Comparison of ENCODE assay signal across 15 cellular contexts in the genomic region with DNA sequence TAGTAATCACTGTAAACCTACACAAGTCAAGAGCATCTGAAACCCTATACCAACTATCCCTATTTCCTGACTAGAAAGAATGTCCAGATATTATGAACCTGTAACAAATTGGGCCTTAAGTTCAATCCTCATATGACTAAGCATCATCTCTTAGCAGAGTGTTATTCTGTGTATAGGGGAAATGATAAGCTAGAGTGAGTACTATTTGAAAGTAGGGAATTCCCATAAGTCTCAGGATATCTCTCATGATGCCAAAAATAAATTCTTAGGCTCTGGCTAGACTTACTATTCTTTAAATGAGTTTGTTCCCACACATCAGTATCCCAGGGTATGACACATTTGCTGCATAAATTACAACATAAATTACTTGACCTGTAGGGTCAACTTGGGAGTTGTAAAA. TPM values are rescaled to one million over a fixed set of nuclear protein-coding genes. Genes with fewer than 3 reads are reported as not detected.
DNase-seq lines count a peak whose midpoint lies in the region; ATAC-seq and TF ChIP-seq lines count a peak whose summit lies in the region.
"Had no signal": no experiment of that assay in that cellular context is flagged by ENCODE, and none has a peak within 500 bp of the region (broad histone marks: within the 10 kb centered on the region; RNA-seq: fewer than 3 reads in every experiment).

No MANE protein-coding gene starts in this region.

- H2BK15ac ChIP-seq in neuronal stem cell (ENCODE audit: low read length) = no peak overlapping the region

- ATAC-seq in right cardiac atrium = no peak
- ATAC-seq in HG02870 (IDR thresholded peaks at IDR 0.05; ENCODE audit: unreplicated experiment) = peak; percentile 85
- peak; percentile 68 for ATAC-seq in stimulated activated naive CD8-positive, alpha-beta T cell treated with anti-CD3 and anti-CD28 coated beads, Interleukin-15, Interleukin-2, amounts not matched to agents 100 U/mL and 50 U/mL, for 24 hours
- ATAC-seq: gastrocnemius medialis, psoas muscle had no signal

- no peak overlapping the region for H3K9ac ChIP-seq in neuronal stem cell (ENCODE audit: low read depth, low read length, poor library complexity)

- H3K14ac ChIP-seq in neuronal stem cell (ENCODE audit: low read length) = no peak overlapping the region

- H3K9me3 ChIP-seq in cardiac muscle cell (ENCODE audit: low read depth) (no peaks in the 10 kb centered on the region), right cardiac atrium (ENCODE audit: control insufficient read depth, low read length) (no peaks in the 10 kb centered on the region), neuronal stem cell (replicated peaks in 1 of 2; ENCODE audit: control insufficient read depth in 2 of 2, insufficient read depth in 1 of 2, low read depth in 1 of 2, low read length in 2 of 2) (no peaks in the 10 kb centered on the region)
- H3K9me3 ChIP-seq: gastrocnemius medialis, psoas muscle, stomach had no signal

- H2BK5ac ChIP-seq in neuronal stem cell (ENCODE audit: low read length) = no peak overlapping the region

- no peak overlapping the region for H3K4ac ChIP-seq in neuronal stem cell (ENCODE audit: low read length)

- H3K36me3 ChIP-seq in cardiac muscle cell (peaks cover 68% of the 10 kb centered on the region), neuronal stem cell (replicated peaks in 1 of 2; ENCODE audit: control insufficient read depth in 2 of 2, insufficient read depth in 2 of 2, low read length in 2 of 2) (peaks cover 17 to 98% of the 10 kb centered on the region in 2 donors)

- no peak overlapping the region for H2BK120ac ChIP-seq in neuronal stem cell (ENCODE audit: low read depth, low read length)

- H3K27ac ChIP-seq in cardiac muscle cell (peak overlapping the region; percentile 8), right cardiac atrium (ENCODE audit: low read length) (no peak overlapping the region), neuronal stem cell (replicated peaks; ENCODE audit: low read length) (no peak overlapping the region)
- H3K27ac ChIP-seq: gastrocnemius medialis, psoas muscle, stomach had no signal

- DNase-seq in cardiac muscle cell (ENCODE audit: low read depth in 1 of 2, low spot score in 1 of 2) (peak in 1 of 2 donors; percentile 48), right cardiac atrium (no peak), amniotic epithelial cell (ENCODE audit: low read depth) (peak; percentile 48), neuronal stem cell (ENCODE audit: low spot score) (no peak), NCI-H1694 treated with DMSO at 0.1 percent for 48 hours (lab: John Stamatoyannopoulos, UW) (no peak)
- DNase-seq in stimulated activated naive CD8-positive, alpha-beta T cell treated with anti-CD3 and anti-CD28 coated beads, Interleukin-15, Interleukin-2, amounts not matched to agents 100 U/mL and 50 U/mL, for 24 hours = no peak
- DNase-seq in NK-92 treated with Interleukin-12 subunit alpha and Interleukin-12 subunit beta, amount 100 ng/mL, for 24 hours (lab: John Stamatoyannopoulos, UW) = no peak
- DNase-seq: gastrocnemius medialis; GOT3; kidney; NCI-H2171; psoas muscle; stimulated activated CD4-positive, alpha-beta T cell treated with anti-CD3 and anti-CD28 coated beads, Interleukin-4, amount 100 ng/mL, for 1 hour; stomach had no signal

- intact Hi-C loops in right cardiac atrium (cut with DNase I) = loop anchor here in 1 of 4 donors (10.0 kb wide), 1 partner anchor 224 kb away; no protein-coding TSS in a partner anchor

- TF ChIP-seq CTCF in cardiac muscle cell (IDR thresholded peaks at IDR 0.05; ENCODE audit: low read depth, low read length) = no peak

- H4K8ac ChIP-seq in neuronal stem cell (ENCODE audit: low read depth, low read length) = no peak overlapping the region

- H3K4me1 ChIP-seq in cardiac muscle cell (ENCODE audit: low read depth) (no peaks in the 10 kb centered on the region), right cardiac atrium (ENCODE audit: control insufficient read depth, insufficient read depth, low read length) (no peaks in the 10 kb centered on the region), neuronal stem cell (ENCODE audit: control insufficient read depth in 2 of 2, insufficient read depth in 1 of 2, low read depth in 1 of 2, low read length in 2 of 2) (no peaks in the 10 kb centered on the region)
- H3K4me1 ChIP-seq: gastrocnemius medialis, psoas muscle, stomach had no signal

- H3K79me1 ChIP-seq in neuronal stem cell (ENCODE audit: low read depth, low read length) = no peaks in the 10 kb centered on the region

- H3K4me3 ChIP-seq in cardiac muscle cell (no peak overlapping the region), right cardiac atrium (ENCODE audit: low read length) (no peak overlapping the region), neuronal stem cell (ENCODE audit: low read length in 2 of 2) (no peak overlapping the region)
- H3K4me3 ChIP-seq: gastrocnemius medialis, psoas muscle, stomach had no signal

- no peak overlapping the region for H3K4me2 ChIP-seq in neuronal stem cell (ENCODE audit: insufficient read depth, low read length, poor library complexity, severe bottlenecking)

- H2AFZ ChIP-seq in neuronal stem cell (ENCODE audit: low read length) = no peak overlapping the region

- H3K23ac ChIP-seq in neuronal stem cell (ENCODE audit: low read depth, low read length, poor library complexity) = no peak overlapping the region

- H2AK5ac ChIP-seq in neuronal stem cell (ENCODE audit: low read depth, low read length) = no peak overlapping the region

- no peak overlapping the region for H3K18ac ChIP-seq in neuronal stem cell (ENCODE audit: low read length)

- H3K27me3 ChIP-seq in cardiac muscle cell (no peaks in the 10 kb centered on the region), right cardiac atrium (ENCODE audit: control insufficient read depth, insufficient read depth) (no peaks in the 10 kb centered on the region), neuronal stem cell (ENCODE audit: control insufficient read depth in 3 of 3, insufficient read depth in 3 of 3, low read depth in 1 of 3, low read length in 3 of 3) (no peaks in the 10 kb centered on the region)
- H3K27me3 ChIP-seq: gastrocnemius medialis, stomach had no signal

- H2BK12ac ChIP-seq in neuronal stem cell (ENCODE audit: low read length) = no peak overlapping the region

- H4K91ac ChIP-seq in neuronal stem cell (ENCODE audit: low read depth, low read length, poor library complexity) = no peak overlapping the region

RNA-seq across cellular contexts. Expression of a gene that starts 15.3 kb away (rescaled TPM):
- total RNA-seq in cardiac muscle cell (32.0 and 41.6 TPM in 2 replicates), right cardiac atrium (10 to 100 TPM; 33.0 to 48.2 (median 38.3) TPM)
- polyA plus RNA-seq in cardiac muscle cell (75.1 and 106 TPM in 2 replicates), right cardiac atrium (76.3 TPM)
- 96.3 TPM for polyA plus RNA-seq in neuronal stem cell (2013, experiment 1 of 2)
- polyA plus RNA-seq in neuronal stem cell (2013, experiment 2 of 2) = 95.4 TPM

RNA-seq across cellular contexts. Expression of a gene that starts 15.5 kb away (rescaled TPM):
- 140 and 174 TPM in 2 replicates for total RNA-seq in cardiac muscle cell
- polyA plus RNA-seq in cardiac muscle cell = 309 and 317 TPM in 2 replicates
- 100 to 1,000 TPM; 224 to 284 (median 270) TPM for total RNA-seq in right cardiac atrium
- 262 TPM for polyA plus RNA-seq in right cardiac atrium
- 103 TPM for polyA plus RNA-seq in neuronal stem cell (2013, experiment 1 of 2)
- 104 TPM for polyA plus RNA-seq in neuronal stem cell (2013, experiment 2 of 2)

RNA-seq across cellular contexts. Expression of a gene that starts 26.4 kb away (rescaled TPM):
- 68.1 and 80.4 TPM in 2 replicates for total RNA-seq in cardiac muscle cell
- 58.3 and 62.5 TPM in 2 replicates for polyA plus RNA-seq in cardiac muscle cell
- total RNA-seq in right cardiac atrium = 10 to 100 TPM; 16.1 to 25.0 (median 19.7) TPM
- polyA plus RNA-seq in right cardiac atrium = 24.1 TPM
- 75.9 TPM for polyA plus RNA-seq in neuronal stem cell (2013, experiment 1 of 2)
- 75.0 TPM for polyA plus RNA-seq in neuronal stem cell (2013, experiment 2 of 2)

Comparison
In these comparisons a context has a peak if more than half of its experiments do, and no peak if none do; other contexts are left out.
1. ATAC-seq: peak in HG02870 (single experiment) and stimulated activated naive CD8-positive, alpha-beta T cell treated with anti-CD3 and anti-CD28 coated beads, Interleukin-15, Interleukin-2, amounts not matched to agents 100 U/mL and 50 U/mL, for 24 hours (single experiment); none in right cardiac atrium (0 of 2).